In genomic region chr10:59895629-59896116, GRCh38 we compare ENCODE assay signal across 15 cellular contexts. TPM values are rescaled to one million over a fixed set of nuclear protein-coding genes. Genes with fewer than 3 reads are reported as not detected.
A peak's percentile ranks its signal among the peaks of the same experiment; 100 is the strongest.
DNase-seq lines count a peak whose midpoint lies in the region; ATAC-seq and TF ChIP-seq lines count a peak whose summit lies in the region.
"Had no signal": no experiment of that assay in that cellular context is flagged by ENCODE, and none has a peak within 500 bp of the region (broad histone marks: within the 10 kb centered on the region; RNA-seq: fewer than 3 reads in every experiment).

No MANE protein-coding gene starts in this region.

- H3K36me3 ChIP-seq in HUES48 (ENCODE audit: control insufficient read depth, insufficient read depth, low read length) = peaks cover 10% of the 10 kb centered on the region; the same call in 1 of the 2 replicates
- no peaks in the 10 kb centered on the region for H3K36me3 ChIP-seq in right lobe of liver
- H3K36me3 ChIP-seq in stomach smooth muscle (ENCODE audit: control insufficient read depth in 2 of 2, insufficient read depth in 2 of 2, low read length in 2 of 2) = peaks cover 0 to 7% of the 10 kb centered on the region in 2 donors

- TF ChIP-seq POLR2A in right lobe of liver (IDR thresholded peaks at IDR 0.05) = no peak

- H3K36me3 Mint-ChIP-seq in activated T-helper 1 cell treated with anti-CD3 and anti-CD28 coated beads, Interleukin-12 subunit alpha, Interleukin-12 subunit beta, Interleukin-2, Interleukin-4 antibody, amounts not matched to agents 30 ng/mL and 10 ng/mL and 1 ng/mL, durations not matched to agents 14 hours and 24 hours and 36 hours (ENCODE audit: low read depth) = peaks cover 29% of the 10 kb centered on the region

- no peak overlapping the region for H3K4me3 ChIP-seq in HUES48 (ENCODE audit: low read depth, low read length)
- H3K4me3 ChIP-seq in epithelial cell of esophagus (ENCODE audit: low read length) = no peak overlapping the region
- no peak overlapping the region for H3K4me3 ChIP-seq in right lobe of liver
- H3K4me3 ChIP-seq in stomach smooth muscle (ENCODE audit: low read length in 2 of 2) = no peak overlapping the region
- H3K4me3 ChIP-seq: GM12878 had no signal

- H3K27ac Mint-ChIP-seq in activated T-helper 1 cell treated with anti-CD3 and anti-CD28 coated beads, Interleukin-12 subunit alpha, Interleukin-12 subunit beta, Interleukin-2, Interleukin-4 antibody, amounts not matched to agents 30 ng/mL and 10 ng/mL and 1 ng/mL, durations not matched to agents 14 hours and 24 hours and 36 hours = no peak overlapping the region

- H3K9me3 Mint-ChIP-seq in activated T-helper 1 cell treated with anti-CD3 and anti-CD28 coated beads, Interleukin-12 subunit alpha, Interleukin-12 subunit beta, Interleukin-2, Interleukin-4 antibody, amounts not matched to agents 30 ng/mL and 10 ng/mL and 1 ng/mL, durations not matched to agents 14 hours and 24 hours and 36 hours = no peaks in the 10 kb centered on the region
- H3K9me3 Mint-ChIP-seq: central memory CD8-positive, alpha-beta T cell had no signal

- peak overlapping the region; percentile 0 for H3K27ac ChIP-seq in HUES48 (ENCODE audit: low read depth, low read length)
- H3K27ac ChIP-seq in right lobe of liver = peak overlapping the region in 1 of 3 donors; percentile 47
- H3K27ac ChIP-seq in stomach smooth muscle (ENCODE audit: low read length) = peak overlapping the region; percentile 37

- H3K27me3 Mint-ChIP-seq in activated T-helper 1 cell treated with anti-CD3 and anti-CD28 coated beads, Interleukin-12 subunit alpha, Interleukin-12 subunit beta, Interleukin-2, Interleukin-4 antibody, amounts not matched to agents 30 ng/mL and 10 ng/mL and 1 ng/mL, durations not matched to agents 14 hours and 24 hours and 36 hours (ENCODE audit: insufficient read depth) = no peaks in the 10 kb centered on the region
- H3K27me3 Mint-ChIP-seq: central memory CD8-positive, alpha-beta T cell had no signal

- TF ChIP-seq CTCF in epithelial cell of esophagus (IDR thresholded peaks at IDR 0.05; ENCODE audit: insufficient read depth, low read depth, low read length, missing control alignments) = no peak
- TF ChIP-seq CTCF in right lobe of liver (IDR thresholded peaks at IDR 0.05) = no peak

- H3K4me1 ChIP-seq in HUES48 (ENCODE audit: control insufficient read depth, insufficient read depth, low read length) = peaks cover 42% of the 10 kb centered on the region
- peaks cover 0 to 19% (median 3%) of the 10 kb centered on the region in 4 donors for H3K4me1 ChIP-seq in right lobe of liver
- H3K4me1 ChIP-seq in stomach smooth muscle (ENCODE audit: control insufficient read depth, insufficient read depth, low read length) = peaks cover 86% of the 10 kb centered on the region

- H3K27me3 ChIP-seq in HUES48 (ENCODE audit: control insufficient read depth, insufficient read depth, low read length) (no peaks in the 10 kb centered on the region), right lobe of liver (no peaks in the 10 kb centered on the region), stomach smooth muscle (ENCODE audit: control insufficient read depth in 1 of 2, insufficient read depth in 2 of 2, low read length in 2 of 2) (no peaks in the 10 kb centered on the region)

- 26% methylated on average over 9 of the region's 10 CpGs for WGBS in right lobe of liver (ENCODE audit: insufficient coverage, low coverage, low lambda C conversion rate, missing lambda C conversion rate)

- intact Hi-C loops in right lobe of liver (cut with DNase I) = no loop called here
- intact Hi-C loops in activated T-helper 1 cell treated with anti-CD3 and anti-CD28 coated beads, Interleukin-12 subunit alpha, Interleukin-12 subunit beta, Interleukin-2, Interleukin-4 antibody, amounts not matched to agents 30 ng/mL and 10 ng/mL and 1 ng/mL, durations not matched to agents 14 hours and 24 hours and 36 hours (cut with micrococcal nuclease) = no loop called here

- DNase-seq in epithelial cell of esophagus (ENCODE audit: low read depth) (peak; percentile 55), right lobe of liver (peak in 2 of 3 donors; percentile 40 to 53), DMS79 (lab: John Stamatoyannopoulos, UW) (no peak), HT-29 (ENCODE audit: low spot score) (no peak)
- no peak for DNase-seq in activated T-helper 1 cell treated with anti-CD3 and anti-CD28 coated beads, Interleukin-12 subunit alpha, Interleukin-12 subunit beta, Interleukin-2, Interleukin-4 antibody, amounts not matched to agents 30 ng/mL and 10 ng/mL and 1 ng/mL, durations not matched to agents 14 hours and 24 hours and 36 hours (ENCODE audit: low spot score)
- DNase-seq: activated CD4-positive, alpha-beta T cell treated with anti-CD3 and anti-CD28 coated beads, Interleukin-2, amount 50 U/mL, for 4 hours; activated effector memory CD4-positive, alpha-beta T cell treated with Interleukin-2 at 50 U/mL for 16 hours; AML-193; NCI-H1105; NCI-H524 had no signal

- H3K4me3 Mint-ChIP-seq in activated T-helper 1 cell treated with anti-CD3 and anti-CD28 coated beads, Interleukin-12 subunit alpha, Interleukin-12 subunit beta, Interleukin-2, Interleukin-4 antibody, amounts not matched to agents 30 ng/mL and 10 ng/mL and 1 ng/mL, durations not matched to agents 14 hours and 24 hours and 36 hours = no peak overlapping the region
- H3K4me3 Mint-ChIP-seq: central memory CD8-positive, alpha-beta T cell had no signal

- peak; percentile 95 to 98 (median 96) for ATAC-seq in right lobe of liver
- ATAC-seq in HG02678 (IDR thresholded peaks at IDR 0.05; ENCODE audit: unreplicated experiment) = no peak
- ATAC-seq: GM12878 had no signal

- H3K4me1 Mint-ChIP-seq in activated T-helper 1 cell treated with anti-CD3 and anti-CD28 coated beads, Interleukin-12 subunit alpha, Interleukin-12 subunit beta, Interleukin-2, Interleukin-4 antibody, amounts not matched to agents 30 ng/mL and 10 ng/mL and 1 ng/mL, durations not matched to agents 14 hours and 24 hours and 36 hours (ENCODE audit: low read depth) = peaks cover 68% of the 10 kb centered on the region

- H3K9me3 ChIP-seq in HUES48 (ENCODE audit: control insufficient read depth, insufficient read depth, low read length) = no peaks in the 10 kb centered on the region
- no peaks in the 10 kb centered on the region for H3K9me3 ChIP-seq in right lobe of liver
- H3K9me3 ChIP-seq in stomach smooth muscle (ENCODE audit: control insufficient read depth in 2 of 2, low read length in 2 of 2) = no peaks in the 10 kb centered on the region

- H3K9ac ChIP-seq in HUES48 (ENCODE audit: low read depth, low read length) (no peak overlapping the region), stomach smooth muscle (ENCODE audit: low read length in 2 of 2) (no peak overlapping the region)

RNA-seq across cellular contexts. Expression of gene CCDC6, which starts 10.7 kb away (rescaled TPM):
- total RNA-seq in right lobe of liver = 10 to 100 TPM in 5 of 6 experiments, 1 to 10 TPM in 1; 9.2 to 20.4 (median 14.8) TPM
- 97.6 and 103 TPM in 2 replicates for total RNA-seq in activated T-helper 1 cell treated with anti-CD3 and anti-CD28 coated beads, Interleukin-12 subunit alpha, Interleukin-12 subunit beta, Interleukin-2, Interleukin-4 antibody, amounts not matched to agents 30 ng/mL and 10 ng/mL and 1 ng/mL, durations not matched to agents 14 hours and 24 hours and 36 hours
- 15.7 and 18.5 TPM in 2 replicates for total RNA-seq in HT-29 (2014; rRNA removed; shearing (Covaris generic))

Comparison
In these comparisons a context has a peak if more than half of its experiments do, and no peak if none do; other contexts are left out.
1. DNase-seq: peak in epithelial cell of esophagus (single experiment) and right lobe of liver (2 of 3); none in DMS79 (single experiment), activated T-helper 1 cell treated with anti-CD3 and anti-CD28 coated beads, Interleukin-12 subunit alpha, Interleukin-12 subunit beta, Interleukin-2, Interleukin-4 antibody, amounts not matched to agents 30 ng/mL and 10 ng/mL and 1 ng/mL, durations not matched to agents 14 hours and 24 hours and 36 hours (single experiment) and HT-29 (single experiment).